Comparison of ENCODE assay signal across 7 cellular contexts in genomic region chr18:75970212-75970611, GRCh38.
"Had no signal": no experiment of that assay in that cellular context is flagged by ENCODE, and none has a peak within 500 bp of the region (broad histone marks: within the 10 kb centered on the region; RNA-seq: fewer than 3 reads in every experiment).

No MANE protein-coding gene starts in this region.

- H3K4me3 ChIP-seq: GM12878 had no signal

- DNase-seq: GDM1, GF-D8 had no signal

- FAIRE-seq: GM12878, GM12891, GM12892, GM18507, GM19239 had no signal

- ATAC-seq: GM12878 had no signal
